In genomic region chr10:79979973-79980687, GRCh38 we compare ENCODE assay signal across 27 cellular contexts. TPM values are rescaled to one million over a fixed set of nuclear protein-coding genes. Genes with fewer than 3 reads are reported as not detected.
DNase-seq lines count a peak whose midpoint lies in the region; ATAC-seq and TF ChIP-seq lines count a peak whose summit lies in the region.
"Had no signal": no experiment of that assay in that cellular context is flagged by ENCODE, and none has a peak within 500 bp of the region (broad histone marks: within the 10 kb centered on the region; RNA-seq: fewer than 3 reads in every experiment).

No MANE protein-coding gene starts in this region.

- H3K79me2 ChIP-seq in osteoblast (ENCODE audit: insufficient read depth, low read length) = no peaks in the 10 kb centered on the region

- H4K20me1 ChIP-seq in osteoblast (ENCODE audit: insufficient read depth, low read length) = no peaks in the 10 kb centered on the region

- no peaks in the 10 kb centered on the region for H3K9me3 ChIP-seq in osteoblast (ENCODE audit: low read depth, low read length)
- H3K9me3 ChIP-seq: tibial artery had no signal

- peaks cover 34% of the 10 kb centered on the region for H3K27me3 ChIP-seq in osteoblast (ENCODE audit: insufficient read depth, low read length)

- no peak overlapping the region for H3K4me2 ChIP-seq in osteoblast (ENCODE audit: insufficient read depth, low read length)

- H3K4me3 ChIP-seq in osteoblast (ENCODE audit: insufficient read depth, low read length) = no peak overlapping the region
- H3K4me3 ChIP-seq: tibial artery had no signal

- peak; percentile 6 for DNase-seq in DMS 273 (lab: John Stamatoyannopoulos, UW; ENCODE audit: unreplicated experiment)
- DNase-seq in DMS 273 treated with DMSO at 0.1 percent for 48 hours (lab: John Stamatoyannopoulos, UW) = no peak
- peak; percentile 2 for DNase-seq in NCI-H2029 (lab: John Stamatoyannopoulos, UW)
- DNase-seq in osteoblast (ENCODE audit: insufficient read length, low spot score, missing footprints) = peak; percentile 72
- no peak for DNase-seq in NCI-H1436 (lab: John Stamatoyannopoulos, UW)
- no peak for DNase-seq in HUDEP-2 (lab: John Stamatoyannopoulos, UW; ENCODE audit: unreplicated experiment in 76 of 76)
- DNase-seq: activated CD8-positive, alpha-beta T cell treated with anti-CD3 and anti-CD28 coated beads for 36 hours; activated naive CD4-positive, alpha-beta T cell; CD4-positive, alpha-beta memory T cell; central memory CD4-positive, alpha-beta T cell; DND-41; foreskin fibroblast; immature natural killer cell; mammary epithelial cell; NCI-H1105; NCI-H524 treated with DMSO at 0.1 percent for 48 hours; right cardiac atrium; stimulated activated CD4-positive, alpha-beta T cell treated with anti-CD3 and anti-CD28 coated beads, Interleukin-12 subunit alpha, Interleukin-12 subunit beta, amount 100 ng/mL, for 4 hours; stimulated activated CD4-positive, alpha-beta T cell treated with anti-CD3 and anti-CD28 coated beads, Interleukin-4, amount 100 ng/mL, for 4 hours; stimulated activated naive CD8-positive, alpha-beta T cell treated with anti-CD3 and anti-CD28 coated beads, Interleukin-15, Interleukin-2, amounts not matched to agents 100 U/mL and 50 U/mL, for 24 hours; tibial artery had no signal

- ATAC-seq in HG02870 (IDR thresholded peaks at IDR 0.05; ENCODE audit: unreplicated experiment) = no peak
- ATAC-seq: activated CD8-positive, alpha-beta T cell treated with anti-CD3 and anti-CD28 coated beads for 36 hours; HCT116; right cardiac atrium; stimulated activated naive CD8-positive, alpha-beta T cell treated with anti-CD3 and anti-CD28 coated beads, Interleukin-15, Interleukin-2, amounts not matched to agents 100 U/mL and 50 U/mL, for 24 hours had no signal

- no peak overlapping the region for H2AFZ ChIP-seq in osteoblast (ENCODE audit: low read length)

- peaks cover 3% of the 10 kb centered on the region for H3K4me1 ChIP-seq in osteoblast (ENCODE audit: insufficient read depth, low read length)

- H3K36me3 ChIP-seq in osteoblast (ENCODE audit: insufficient read depth, low read length) = no peaks in the 10 kb centered on the region
- H3K36me3 ChIP-seq: tibial artery had no signal

- TF ChIP-seq CTCF in osteoblast (IDR thresholded peaks at IDR 0.05; ENCODE audit: extremely low read depth, low read depth, low read length) = no peak

- peak overlapping the region; percentile 19 for H3K27ac ChIP-seq in cingulate gyrus (ENCODE audit: low read depth, low read length)
- no peak overlapping the region for H3K27ac ChIP-seq in osteoblast (ENCODE audit: low read depth, low read length)
- H3K27ac ChIP-seq: 22Rv1, RWPE1 had no signal

RNA-seq across cellular contexts. Expression of gene SFTPD, which starts 31.2 kb away (rescaled TPM):
- total RNA-seq in osteoblast = 0.36 TPM in 1 of 2 replicates, not detected in the other
- total RNA-seq: activated CD8-positive, alpha-beta T cell treated with anti-CD3 and anti-CD28 coated beads for 36 hours; CD4-positive, alpha-beta memory T cell; epithelial cell of proximal tubule had no signal

Comparison
In these comparisons a context has a peak if more than half of its experiments do, and no peak if none do; other contexts are left out.
1. DNase-seq: peak in DMS 273 (single experiment), NCI-H2029 (single experiment) and osteoblast (single experiment); none in DMS 273 treated with DMSO at 0.1 percent for 48 hours (single experiment), NCI-H1436 (single experiment) and HUDEP-2 (0 of 76).